Comparison of ENCODE assay signal across 8 cellular contexts in genomic region chr15:77034620-77035467, GRCh38. TPM values are rescaled to one million over a fixed set of nuclear protein-coding genes. Genes with fewer than 3 reads are reported as not detected.
DNase-seq lines count a peak whose midpoint lies in the region; ATAC-seq and TF ChIP-seq lines count a peak whose summit lies in the region.

No MANE protein-coding gene starts in this region.

- peaks cover 77% of the 10 kb centered on the region for H3K36me3 Mint-ChIP-seq in activated CD8-positive, alpha-beta T cell treated with anti-CD3 and anti-CD28 coated beads, Interleukin-2, amount 10 ng/mL, durations not matched to agents 7 days and 5 days (ENCODE audit: low read depth)

- POLR2A ChIA-PET in AG04449 (lab: Yijun Ruan, JAX) = no interaction called here
- POLR2A ChIA-PET in HEK293T (lab: Yijun Ruan, JAX) = interaction anchor here (1.4 kb wide), 1 partner anchor 12 kb away, joined by 4 read pairs; no protein-coding TSS in a partner anchor
- POLR2A ChIA-PET in activated CD8-positive, alpha-beta T cell treated with anti-CD3 and anti-CD28 coated beads, Interleukin-2, amount 10 ng/mL, durations not matched to agents 7 days and 5 days (lab: Charles Lee) = interaction anchor here (0.6 kb wide), 1 partner anchor 41 kb away, joined by 3 read pairs; no protein-coding TSS in a partner anchor

- H3K4me1 Mint-ChIP-seq in activated CD8-positive, alpha-beta T cell treated with anti-CD3 and anti-CD28 coated beads, Interleukin-2, amount 10 ng/mL, durations not matched to agents 7 days and 5 days (ENCODE audit: low read depth) = peaks cover 17% of the 10 kb centered on the region

- H3K4me3 Mint-ChIP-seq in activated CD8-positive, alpha-beta T cell treated with anti-CD3 and anti-CD28 coated beads, Interleukin-2, amount 10 ng/mL, durations not matched to agents 7 days and 5 days = no peak overlapping the region

- TF ChIP-seq CTCF in AG04449 (IDR thresholded peaks at IDR 0.05; ENCODE audit: insufficient read depth, low read length, missing control alignments) = peak; percentile 69

- intact Hi-C loops in posterior cingulate gyrus (cut with DNase I) = no loop called here

- H3K27ac Mint-ChIP-seq in activated CD8-positive, alpha-beta T cell treated with anti-CD3 and anti-CD28 coated beads, Interleukin-2, amount 10 ng/mL, durations not matched to agents 7 days and 5 days = peak overlapping the region; percentile 39

- H3K4me3 ChIP-seq in AG04449 (ENCODE audit: low read depth, low read length) = no peak overlapping the region

- no peaks in the 10 kb centered on the region for H3K9me3 Mint-ChIP-seq in activated CD8-positive, alpha-beta T cell treated with anti-CD3 and anti-CD28 coated beads, Interleukin-2, amount 10 ng/mL, durations not matched to agents 7 days and 5 days (ENCODE audit: insufficient read depth)

- DNase-seq in AG04449 (ENCODE audit: low read depth, low spot score) (no peak), HEK293T (ENCODE audit: extremely low spot score) (peak; percentile 55), fibroblast of peridontal ligament (ENCODE audit: extremely low read depth) (peak; percentile 4), posterior cingulate gyrus (peak in 8 of 10 donors; percentile 24 to 93 (median 62)), NCI-H1105 treated with DMSO at 0.1 percent for 48 hours (lab: John Stamatoyannopoulos, UW) (no peak), NCI-H128 (lab: John Stamatoyannopoulos, UW; ENCODE audit: unreplicated experiment) (no peak)
- DNase-seq in activated CD8-positive, alpha-beta T cell treated with anti-CD3 and anti-CD28 coated beads, Interleukin-2, amount 10 ng/mL, durations not matched to agents 7 days and 5 days = peak; percentile 21

- CTCF ChIA-PET in AG04449 (lab: Yijun Ruan, JAX) (interaction anchor here (0.8 to 8.8 kb wide), 15 partner anchors 10 to 786 kb away, joined by 3 to 106 read pairs (median 6); no protein-coding TSS in a partner anchor), HEK293T (lab: Yijun Ruan, JAX) (interaction anchor here (0.6 to 1.6 kb wide), 16 partner anchors 8 to 509 kb away, joined by 3 to 8 read pairs (median 4); no protein-coding TSS in a partner anchor)
- CTCF ChIA-PET in activated CD8-positive, alpha-beta T cell treated with anti-CD3 and anti-CD28 coated beads, Interleukin-2, amount 10 ng/mL, durations not matched to agents 7 days and 5 days (lab: Charles Lee) = interaction anchor here (0.5 to 2.1 kb wide), 3 partner anchors 11 to 61 kb away, joined by 3 to 7 read pairs (median 3); no protein-coding TSS in a partner anchor

- ATAC-seq in activated CD8-positive, alpha-beta T cell treated with anti-CD3 and anti-CD28 coated beads, Interleukin-2, amount 10 ng/mL, durations not matched to agents 7 days and 5 days = no peak
- no peak for ATAC-seq in GM19395 (IDR thresholded peaks at IDR 0.05; ENCODE audit: unreplicated experiment)

- H3K27me3 Mint-ChIP-seq in activated CD8-positive, alpha-beta T cell treated with anti-CD3 and anti-CD28 coated beads, Interleukin-2, amount 10 ng/mL, durations not matched to agents 7 days and 5 days (ENCODE audit: low read depth) = no peaks in the 10 kb centered on the region

TF ChIP-seq in HEK293T, 16 proteins besides CTCF, POLR2A, EP300 and RAD21:
- no peak for TF ChIP-seq CTBP1 (IDR thresholded peaks at IDR 0.05; ENCODE audit: borderline replicate concordance)
- no peak for TF ChIP-seq HDGF (IDR thresholded peaks at IDR 0.05; ENCODE audit: borderline replicate concordance)
- no peak for TF ChIP-seq L3MBTL2 (conservative IDR thresholded peaks at IDR 0.05)
- TF ChIP-seq PKNOX1 (IDR thresholded peaks at IDR 0.05) = no peak
- TF ChIP-seq FOXM1 (IDR thresholded peaks at IDR 0.05; ENCODE audit: borderline replicate concordance) = no peak
- TF ChIP-seq SUZ12 (IDR thresholded peaks at IDR 0.05) = no peak
- TF ChIP-seq FOXA1 (IDR thresholded peaks at IDR 0.05) = no peak
- no peak for TF ChIP-seq TARDBP (IDR thresholded peaks at IDR 0.05)
- TF ChIP-seq LEF1 (IDR thresholded peaks at IDR 0.05; ENCODE audit: borderline replicate concordance) = no peak
- TF ChIP-seq NFRKB (IDR thresholded peaks at IDR 0.05) = no peak
- TF ChIP-seq ZNF384 (IDR thresholded peaks at IDR 0.05) = no peak
- TF ChIP-seq FOXK2 (IDR thresholded peaks at IDR 0.05) = no peak
- no peak for TF ChIP-seq ELF4 (IDR thresholded peaks at IDR 0.05)
- no peak for TF ChIP-seq BHLHE40 (IDR thresholded peaks at IDR 0.05; ENCODE audit: borderline replicate concordance)
- no peak for TF ChIP-seq ARNT (IDR thresholded peaks at IDR 0.05)
- TF ChIP-seq SP1 (IDR thresholded peaks at IDR 0.05) = no peak

RNA-seq across cellular contexts. Expression of gene TSPAN3, which starts 36.1 kb away (rescaled TPM):
- 10 to 100 TPM; 17.4 to 18.4 TPM for total RNA-seq in activated CD8-positive, alpha-beta T cell treated with anti-CD3 and anti-CD28 coated beads, Interleukin-2, amount 10 ng/mL, durations not matched to agents 7 days and 5 days

RNA-seq across cellular contexts. Expression of gene PSTPIP1, which starts 39.9 kb away (rescaled TPM):
- 100 to 1,000 TPM; 208 to 212 TPM for total RNA-seq in activated CD8-positive, alpha-beta T cell treated with anti-CD3 and anti-CD28 coated beads, Interleukin-2, amount 10 ng/mL, durations not matched to agents 7 days and 5 days

Comparison
In these comparisons a context has a peak if more than half of its experiments do, and no peak if none do; other contexts are left out.
1. DNase-seq: peak in HEK293T (single experiment), activated CD8-positive, alpha-beta T cell treated with anti-CD3 and anti-CD28 coated beads, Interleukin-2, amount 10 ng/mL, durations not matched to agents 7 days and 5 days (single experiment), fibroblast of peridontal ligament (single experiment) and posterior cingulate gyrus (8 of 10); none in AG04449 (single experiment), NCI-H1105 treated with DMSO at 0.1 percent for 48 hours (single experiment) and NCI-H128 (single experiment).